8 cellular contexts compared by ENCODE assay signal in the genomic region with DNA sequence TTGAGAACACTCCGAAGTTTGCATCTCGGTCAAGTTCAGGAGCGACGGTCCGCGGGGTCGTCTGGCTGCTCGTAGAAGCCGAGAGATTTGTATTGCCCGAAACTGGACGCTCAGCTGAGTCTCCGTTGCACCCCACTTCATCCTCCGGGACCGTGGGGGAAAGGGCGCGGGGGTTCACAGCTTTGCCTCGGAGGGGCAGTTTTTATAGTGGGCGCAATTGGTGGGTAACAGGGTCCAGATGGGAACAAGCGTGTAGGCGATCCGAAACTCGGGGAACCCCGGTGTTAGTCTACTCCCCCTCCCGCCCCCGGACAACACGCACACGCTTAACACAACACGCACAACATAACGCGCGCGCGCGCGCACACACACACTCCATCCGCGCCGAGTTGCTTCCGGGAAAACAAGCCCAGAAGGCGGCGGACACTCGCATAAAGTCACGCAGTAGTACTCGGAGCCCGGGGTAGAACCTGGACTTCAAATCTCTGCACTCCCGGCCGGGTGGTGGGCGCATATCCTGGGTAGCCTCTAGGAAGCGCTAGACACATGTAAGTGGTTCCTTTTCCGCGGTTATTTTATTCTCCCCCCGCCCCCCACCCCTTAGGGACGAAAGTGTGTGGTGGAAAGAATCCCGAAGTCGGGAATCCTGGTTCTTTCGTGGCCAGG. TPM values are rescaled to one million over a fixed set of nuclear protein-coding genes. Genes with fewer than 3 reads are reported as not detected.
DNase-seq lines count a peak whose midpoint lies in the region; ATAC-seq and TF ChIP-seq lines count a peak whose summit lies in the region.

No MANE protein-coding gene starts in this region.

- H3K27ac ChIP-seq in endodermal cell (ENCODE audit: low read depth, low read length): peak overlapping the region; percentile 84
- peak overlapping the region; percentile 97 for H3K27ac ChIP-seq in mesodermal cell (ENCODE audit: low read depth, low read length, severe bottlenecking)

- H3K36me3 ChIP-seq in endodermal cell (ENCODE audit: control insufficient read depth, insufficient read depth, low read length) (no peaks in the 10 kb centered on the region), mesodermal cell (ENCODE audit: control insufficient read depth, insufficient read depth, low read length) (peaks cover 16% of the 10 kb centered on the region)

- no peaks in the 10 kb centered on the region for H3K36me3 Mint-ChIP-seq in endodermal cell (ENCODE audit: low read depth)

- H3K27me3 Mint-ChIP-seq in endodermal cell (ENCODE audit: insufficient read depth): peaks cover 18% of the 10 kb centered on the region

- peaks cover 10% of the 10 kb centered on the region for H3K9me3 Mint-ChIP-seq in endodermal cell

- H3K4me3 Mint-ChIP-seq in endodermal cell: peak overlapping the region; percentile 85

- peak; percentile 81 for TF ChIP-seq CTCF in endodermal cell (conservative IDR thresholded peaks at IDR 0.05)

- H3K9ac ChIP-seq in endodermal cell (ENCODE audit: extremely low read depth, low read length, poor library complexity, severe bottlenecking): peak overlapping the region; percentile 98

- H3K27ac Mint-ChIP-seq in endodermal cell: peak overlapping the region; percentile 99

- ATAC-seq in HG03354 (IDR thresholded peaks at IDR 0.05; ENCODE audit: poor library complexity, severe bottlenecking, unreplicated experiment) (peak; percentile 8), HG03469 (IDR thresholded peaks at IDR 0.05; ENCODE audit: unreplicated experiment) (no peak)

- DNase-seq in DMS 273 treated with DMSO at 0.1 percent for 48 hours (lab: John Stamatoyannopoulos, UW): peak; percentile 83
- DNase-seq in NOMO-1 (lab: John Stamatoyannopoulos, UW; ENCODE audit: unreplicated experiment in 2 of 2): peak; percentile 21 to 31
- peak; percentile 83 for DNase-seq in activated CD8-positive, alpha-beta memory T cell treated with anti-CD3 and anti-CD28 coated beads, Interleukin-2, amount 50 U/mL, for 4 hours
- peak; percentile 90 for DNase-seq in endodermal cell
- peak; percentile 72 for DNase-seq in stimulated activated CD8-positive, alpha-beta memory T cell treated with anti-CD3 and anti-CD28 coated beads, Interleukin-12 subunit alpha, Interleukin-12 subunit beta, amount 100 ng/mL, for 4 hours (ENCODE audit: low read depth)

- WGBS in endodermal cell (ENCODE audit: insufficient coverage in 1 of 2, insufficient read length in 1 of 2), 2 experiments: 0% methylated on average over 17 to 55 of the region's 56 CpGs
- WGBS in mesodermal cell (ENCODE audit: insufficient coverage in 2 of 2), 2 experiments: 0 to 1% methylated on average over 17 to 25 of the region's 56 CpGs

- peaks cover 4% of the 10 kb centered on the region for H3K4me1 ChIP-seq in endodermal cell (ENCODE audit: control insufficient read depth, insufficient read depth, low read length)
- peaks cover 4% of the 10 kb centered on the region for H3K4me1 ChIP-seq in mesodermal cell (ENCODE audit: control insufficient read depth, insufficient read depth, low read length, poor library complexity, severe bottlenecking)

- H3K4me1 Mint-ChIP-seq in endodermal cell: peaks cover 27% of the 10 kb centered on the region

- H3K27me3 ChIP-seq in endodermal cell (ENCODE audit: control insufficient read depth, insufficient read depth, low read length, poor library complexity, severe bottlenecking): no peaks in the 10 kb centered on the region

- H3K9me3 ChIP-seq in endodermal cell (ENCODE audit: control insufficient read depth, low read length): peaks cover 12% of the 10 kb centered on the region
- H3K9me3 ChIP-seq in mesodermal cell (ENCODE audit: control insufficient read depth, low read length): peaks cover 16% of the 10 kb centered on the region

- H3K4me3 ChIP-seq in endodermal cell (ENCODE audit: low read length): peak overlapping the region; percentile 88
- peak overlapping the region; percentile 86 for H3K4me3 ChIP-seq in mesodermal cell (ENCODE audit: extremely low read depth, insufficient read depth, low read length, poor library complexity, severe bottlenecking)

RNA-seq across cellular contexts. Expression of gene JUN, which starts 1.0 kb away (rescaled TPM):
- total RNA-seq in endodermal cell: 10 to 100 TPM; 15.1 to 16.3 TPM
- 29.1 TPM for polyA plus RNA-seq in endodermal cell (2013, experiment 1 of 2)
- polyA plus RNA-seq in endodermal cell (2013, experiment 2 of 2): 30.4 TPM
- 40.5 TPM for polyA plus RNA-seq in mesodermal cell (2013, experiment 1 of 2)
- polyA plus RNA-seq in mesodermal cell (2013, experiment 2 of 2): 35.1 TPM

Comparison
In these comparisons a context has a peak if more than half of its experiments do, and no peak if none do; other contexts are left out.
1. DNase-seq: peak in every context shown above with its lines; median percentile 90 in endodermal cell; 83 in DMS 273 treated with DMSO at 0.1 percent for 48 hours; 83 in activated CD8-positive, alpha-beta memory T cell treated with anti-CD3 and anti-CD28 coated beads, Interleukin-2, amount 50 U/mL, for 4 hours; 72 in stimulated activated CD8-positive, alpha-beta memory T cell treated with anti-CD3 and anti-CD28 coated beads, Interleukin-12 subunit alpha, Interleukin-12 subunit beta, amount 100 ng/mL, for 4 hours; 26 in NOMO-1.